Comparison of ENCODE assay signal across 15 cellular contexts in genomic region chr3:183799471-183799870, GRCh38.
"Had no signal": no experiment of that assay in that cellular context is flagged by ENCODE, and none has a peak within 500 bp of the region (broad histone marks: within the 10 kb centered on the region; RNA-seq: fewer than 3 reads in every experiment).

No MANE protein-coding gene starts in this region.

- H3K27ac ChIP-seq: thyroid gland, upper lobe of right lung had no signal

- H3K9me3 Mint-ChIP-seq: activated T-cell treated with anti-CD3 and anti-CD28 coated beads, Interleukin-2, amount 50 U/mL, for 4 hours; activated T-helper 2 cell treated with anti-CD3 and anti-CD28 coated beads, Interferon-gamma antibody, Interleukin-2, Interleukin-4, amounts not matched to agents 10 μg/mL and 5 μg/mL and 100 μg/mL, durations not matched to agents 14 hours and 24 hours and 36 hours; stimulated activated memory B cell treated with anti-CD40 and anti-IgM and Interleukin-4, amounts not matched to agents 10 μg/mL and 1 μg/mL and 100 μg/mL, for 72 hours; T-cell; WTC11 had no signal

- H3K27me3 Mint-ChIP-seq: activated naive CD8-positive, alpha-beta T cell; stimulated activated memory B cell treated with anti-CD40 and anti-IgM and Interleukin-4, amounts not matched to agents 10 μg/mL and 1 μg/mL and 100 μg/mL, for 72 hours; T-cell had no signal

- H3K4me1 ChIP-seq: thyroid gland, upper lobe of right lung had no signal

- DNase-seq: activated CD4-positive, alpha-beta T cell treated with anti-CD3 and anti-CD28 coated beads, Interleukin-2, amount 50 U/mL, for 4 hours; activated CD8-positive, alpha-beta memory T cell treated with anti-CD3 and anti-CD28 coated beads, Interleukin-2, amount 50 U/mL, for 48 hours; activated naive CD4-positive, alpha-beta T cell; activated T-cell treated with anti-CD3 and anti-CD28 coated beads, Interleukin-2, amount 50 U/mL, for 4 hours; cerebellar nuclear complex; effector CD4-positive, alpha-beta T cell; small intestine; stimulated activated CD4-positive, alpha-beta T cell treated with anti-CD3 and anti-CD28 coated beads, Interleukin-15, amount 100 ng/mL, for 24 hours; T-cell; thyroid gland; upper lobe of right lung had no signal

- H3K27ac Mint-ChIP-seq: activated naive CD8-positive, alpha-beta T cell; activated T-helper 2 cell treated with anti-CD3 and anti-CD28 coated beads, Interferon-gamma antibody, Interleukin-2, Interleukin-4, amounts not matched to agents 10 μg/mL and 5 μg/mL and 100 μg/mL, durations not matched to agents 14 hours and 24 hours and 36 hours; stimulated activated memory B cell treated with anti-CD40 and anti-IgM and Interleukin-4, amounts not matched to agents 10 μg/mL and 1 μg/mL and 100 μg/mL, for 72 hours; T-cell; WTC11 had no signal

- H3K27me3 ChIP-seq: thyroid gland, upper lobe of right lung had no signal

- H3K4me1 Mint-ChIP-seq: stimulated activated memory B cell treated with anti-CD40 and anti-IgM and Interleukin-4, amounts not matched to agents 10 μg/mL and 1 μg/mL and 100 μg/mL, for 72 hours; T-cell; WTC11 had no signal

- H3K4me3 Mint-ChIP-seq: activated naive CD8-positive, alpha-beta T cell; activated T-cell treated with anti-CD3 and anti-CD28 coated beads, Interleukin-2, amount 50 U/mL, for 4 hours; stimulated activated memory B cell treated with anti-CD40 and anti-IgM and Interleukin-4, amounts not matched to agents 10 μg/mL and 1 μg/mL and 100 μg/mL, for 72 hours; T-cell; WTC11 had no signal

- H3K4me3 ChIP-seq: thyroid gland, upper lobe of right lung had no signal

- H3K9me3 ChIP-seq: thyroid gland, upper lobe of right lung had no signal
